In genomic region chr12:110337912-110338710, GRCh38 we compare ENCODE assay signal across 18 cellular contexts. TPM values are rescaled to one million over a fixed set of nuclear protein-coding genes. Genes with fewer than 3 reads are reported as not detected.
DNase-seq lines count a peak whose midpoint lies in the region; ATAC-seq and TF ChIP-seq lines count a peak whose summit lies in the region.
"Had no signal": no experiment of that assay in that cellular context is flagged by ENCODE, and none has a peak within 500 bp of the region (broad histone marks: within the 10 kb centered on the region; RNA-seq: fewer than 3 reads in every experiment).

No MANE protein-coding gene starts in this region.

- no peaks in the 10 kb centered on the region for H3K9me3 Mint-ChIP-seq in CD14-positive monocyte
- H3K9me3 Mint-ChIP-seq in memory B cell, result no peaks in the 10 kb centered on the region
- H3K9me3 Mint-ChIP-seq: stimulated activated naive CD8-positive, alpha-beta T cell treated with anti-CD3 and anti-CD28 coated beads, Interleukin-15, amount 100 ng/mL, for 72 hours; T-helper 2 cell treated with Interferon-gamma antibody and Interleukin-4, amounts not matched to agents 5 μg/mL and 100 μg/mL, for 36 hours had no signal

- no peak for TF ChIP-seq CTCF in 22Rv1 (IDR thresholded peaks at IDR 0.05)
- TF ChIP-seq CTCF in CD14-positive monocyte (IDR thresholded peaks at IDR 0.05), result no peak
- no peak for TF ChIP-seq CTCF in VCaP (conservative IDR thresholded peaks at IDR 0.05)

- intact Hi-C loops in CD14-positive monocyte (cut with micrococcal nuclease), result no loop called here

- no peaks in the 10 kb centered on the region for H3K4me1 Mint-ChIP-seq in CD14-positive monocyte
- H3K4me1 Mint-ChIP-seq in memory B cell, result peaks cover 11% of the 10 kb centered on the region
- H3K4me1 Mint-ChIP-seq: stimulated activated naive CD8-positive, alpha-beta T cell treated with anti-CD3 and anti-CD28 coated beads, Interleukin-15, amount 100 ng/mL, for 72 hours had no signal

- no peak for DNase-seq in CD14-positive monocyte (ENCODE audit: low spot score)
- DNase-seq in memory B cell (ENCODE audit: low spot score in 2 of 2), result no peak
- no peak for DNase-seq in middle frontal gyrus (ENCODE audit: extremely low spot score, low spot score)
- DNase-seq: activated gamma-delta T cell treated with Interleukin-2 at 50 U/mL for 16 hours; anterior cingulate cortex; foreskin keratinocyte; KG1; kidney glomerular epithelial cell; midbrain; NCI-H1092; stimulated activated naive CD8-positive, alpha-beta T cell treated with anti-CD3 and anti-CD28 coated beads, Interleukin-15, amount 100 ng/mL, for 72 hours had no signal

- H3K27me3 Mint-ChIP-seq in CD14-positive monocyte (ENCODE audit: low read depth in 3 of 3) (no peaks in the 10 kb centered on the region), memory B cell (no peaks in the 10 kb centered on the region)
- H3K27me3 Mint-ChIP-seq: stimulated activated naive CD8-positive, alpha-beta T cell treated with anti-CD3 and anti-CD28 coated beads, Interleukin-15, amount 100 ng/mL, for 72 hours had no signal

- peak overlapping the region; percentile 49 for H3K27ac ChIP-seq in 22Rv1
- peak overlapping the region; percentile 68 for H3K27ac ChIP-seq in VCaP
- H3K27ac ChIP-seq: foreskin keratinocyte, neutrophil had no signal

- ATAC-seq in memory B cell (ENCODE audit: low read depth), result no peak
- ATAC-seq in HG02973 (IDR thresholded peaks at IDR 0.05; ENCODE audit: unreplicated experiment), result no peak
- no peak for ATAC-seq in GM18502 (IDR thresholded peaks at IDR 0.05; ENCODE audit: poor library complexity, unreplicated experiment)
- ATAC-seq: activated CD4-positive, CD25-positive, alpha-beta regulatory T cell treated with anti-CD3 and anti-CD28 coated beads, Interleukin-2, amount 50 U/mL, for 24 hours; foreskin keratinocyte had no signal

- H3K27ac Mint-ChIP-seq in CD14-positive monocyte (peak overlapping the region in 4 of 7 donors; percentile 36 to 62 (median 46)), memory B cell (peak overlapping the region; percentile 4)
- H3K27ac Mint-ChIP-seq: stimulated activated naive CD8-positive, alpha-beta T cell treated with anti-CD3 and anti-CD28 coated beads, Interleukin-15, amount 100 ng/mL, for 72 hours; T-helper 2 cell treated with Interferon-gamma antibody and Interleukin-4, amounts not matched to agents 5 μg/mL and 100 μg/mL, for 36 hours had no signal

- H3K4me3 Mint-ChIP-seq in CD14-positive monocyte, result no peak overlapping the region
- no peak overlapping the region for H3K4me3 Mint-ChIP-seq in memory B cell
- H3K4me3 Mint-ChIP-seq: stimulated activated naive CD8-positive, alpha-beta T cell treated with anti-CD3 and anti-CD28 coated beads, Interleukin-15, amount 100 ng/mL, for 72 hours; T-helper 2 cell treated with Interferon-gamma antibody and Interleukin-4, amounts not matched to agents 5 μg/mL and 100 μg/mL, for 36 hours had no signal

- H3K36me3 Mint-ChIP-seq in CD14-positive monocyte (peaks cover 97 to 100% of the 10 kb centered on the region in 2 donors), memory B cell (peaks cover 52% of the 10 kb centered on the region)

RNA-seq across cellular contexts. Expression of gene ATP2A2, which starts 57.1 kb away (rescaled TPM):
- polyA plus RNA-seq in CD14-positive monocyte, result 1 to 10 TPM; 4.5 to 6.9 TPM
